Comparison of ENCODE assay signal across 1 cellular context in genomic region chr19:6652214-6653094, GRCh38.
TF ChIP-seq lines count a peak whose summit lies in the region.

No MANE protein-coding gene starts in this region.

TF ChIP-seq in K562, 482 proteins besides CTCF, POLR2A, EP300 and RAD21 (continues in another document):
- TF ChIP-seq FOXJ2 (tag; IDR thresholded peaks at IDR 0.05) (no peak), ZNF324 (CRISPR knock-in tag; IDR thresholded peaks at IDR 0.05) (no peak), DEAF1 (CRISPR knock-in tag; IDR thresholded peaks at IDR 0.05) (no peak), EHMT2 (IDR thresholded peaks at IDR 0.05) (no peak), ZNF212 (CRISPR knock-in tag; IDR thresholded peaks at IDR 0.05) (no peak), POLR2AphosphoS5 (IDR thresholded peaks at IDR 0.05; ENCODE audit: control insufficient read depth, insufficient read depth, low read depth, low read length) (peak; percentile 51; the same call in 1 of the 2 replicates), CBX2 (IDR thresholded peaks at IDR 0.05; ENCODE audit: insufficient read depth, low read length, poor library complexity, severe bottlenecking) (no peak), ZNF778 (CRISPR knock-in tag; IDR thresholded peaks at IDR 0.05) (no peak), ZNF699 (CRISPR knock-in tag; IDR thresholded peaks at IDR 0.05; ENCODE audit: insufficient replicate concordance) (no peak), ZNF146 (CRISPR knock-in tag; IDR thresholded peaks at IDR 0.05; ENCODE audit: unreplicated experiment) (no peak), IFI16 (CRISPR knock-in tag; IDR thresholded peaks at IDR 0.05) (no peak), MECOM (CRISPR knock-in tag; IDR thresholded peaks at IDR 0.05) (peak; percentile 91), ZNF384 (IDR thresholded peaks at IDR 0.05; ENCODE audit: low read depth, low read length) (no peak), CUX1 (CRISPR knock-in tag; IDR thresholded peaks at IDR 0.05) (no peak), HES1 (IDR thresholded peaks at IDR 0.05; ENCODE audit: low read depth) (no peak), CHD1 (IDR thresholded peaks at IDR 0.05; ENCODE audit: low read length) (no peak), GMEB1 (CRISPR knock-in tag; IDR thresholded peaks at IDR 0.05) (no peak), NCOA1 (IDR thresholded peaks at IDR 0.05; ENCODE audit: low read depth) (peak; percentile 73; the same call in 1 of the 2 replicates), HDAC1 (IDR thresholded peaks at IDR 0.05) (0 out of 4 replicates have a peak, but pooled peaks of 1 of the 2 experiments have one; percentile 36), NR2F6 (CRISPR knock-in tag; IDR thresholded peaks at IDR 0.05) (no peak), MBD2 (IDR thresholded peaks at IDR 0.05; ENCODE audit: borderline replicate concordance, low read depth) (0 out of 2 replicates have a peak, but pooled peaks have one; percentile 18)
- TF ChIP-seq, protein P1, sequence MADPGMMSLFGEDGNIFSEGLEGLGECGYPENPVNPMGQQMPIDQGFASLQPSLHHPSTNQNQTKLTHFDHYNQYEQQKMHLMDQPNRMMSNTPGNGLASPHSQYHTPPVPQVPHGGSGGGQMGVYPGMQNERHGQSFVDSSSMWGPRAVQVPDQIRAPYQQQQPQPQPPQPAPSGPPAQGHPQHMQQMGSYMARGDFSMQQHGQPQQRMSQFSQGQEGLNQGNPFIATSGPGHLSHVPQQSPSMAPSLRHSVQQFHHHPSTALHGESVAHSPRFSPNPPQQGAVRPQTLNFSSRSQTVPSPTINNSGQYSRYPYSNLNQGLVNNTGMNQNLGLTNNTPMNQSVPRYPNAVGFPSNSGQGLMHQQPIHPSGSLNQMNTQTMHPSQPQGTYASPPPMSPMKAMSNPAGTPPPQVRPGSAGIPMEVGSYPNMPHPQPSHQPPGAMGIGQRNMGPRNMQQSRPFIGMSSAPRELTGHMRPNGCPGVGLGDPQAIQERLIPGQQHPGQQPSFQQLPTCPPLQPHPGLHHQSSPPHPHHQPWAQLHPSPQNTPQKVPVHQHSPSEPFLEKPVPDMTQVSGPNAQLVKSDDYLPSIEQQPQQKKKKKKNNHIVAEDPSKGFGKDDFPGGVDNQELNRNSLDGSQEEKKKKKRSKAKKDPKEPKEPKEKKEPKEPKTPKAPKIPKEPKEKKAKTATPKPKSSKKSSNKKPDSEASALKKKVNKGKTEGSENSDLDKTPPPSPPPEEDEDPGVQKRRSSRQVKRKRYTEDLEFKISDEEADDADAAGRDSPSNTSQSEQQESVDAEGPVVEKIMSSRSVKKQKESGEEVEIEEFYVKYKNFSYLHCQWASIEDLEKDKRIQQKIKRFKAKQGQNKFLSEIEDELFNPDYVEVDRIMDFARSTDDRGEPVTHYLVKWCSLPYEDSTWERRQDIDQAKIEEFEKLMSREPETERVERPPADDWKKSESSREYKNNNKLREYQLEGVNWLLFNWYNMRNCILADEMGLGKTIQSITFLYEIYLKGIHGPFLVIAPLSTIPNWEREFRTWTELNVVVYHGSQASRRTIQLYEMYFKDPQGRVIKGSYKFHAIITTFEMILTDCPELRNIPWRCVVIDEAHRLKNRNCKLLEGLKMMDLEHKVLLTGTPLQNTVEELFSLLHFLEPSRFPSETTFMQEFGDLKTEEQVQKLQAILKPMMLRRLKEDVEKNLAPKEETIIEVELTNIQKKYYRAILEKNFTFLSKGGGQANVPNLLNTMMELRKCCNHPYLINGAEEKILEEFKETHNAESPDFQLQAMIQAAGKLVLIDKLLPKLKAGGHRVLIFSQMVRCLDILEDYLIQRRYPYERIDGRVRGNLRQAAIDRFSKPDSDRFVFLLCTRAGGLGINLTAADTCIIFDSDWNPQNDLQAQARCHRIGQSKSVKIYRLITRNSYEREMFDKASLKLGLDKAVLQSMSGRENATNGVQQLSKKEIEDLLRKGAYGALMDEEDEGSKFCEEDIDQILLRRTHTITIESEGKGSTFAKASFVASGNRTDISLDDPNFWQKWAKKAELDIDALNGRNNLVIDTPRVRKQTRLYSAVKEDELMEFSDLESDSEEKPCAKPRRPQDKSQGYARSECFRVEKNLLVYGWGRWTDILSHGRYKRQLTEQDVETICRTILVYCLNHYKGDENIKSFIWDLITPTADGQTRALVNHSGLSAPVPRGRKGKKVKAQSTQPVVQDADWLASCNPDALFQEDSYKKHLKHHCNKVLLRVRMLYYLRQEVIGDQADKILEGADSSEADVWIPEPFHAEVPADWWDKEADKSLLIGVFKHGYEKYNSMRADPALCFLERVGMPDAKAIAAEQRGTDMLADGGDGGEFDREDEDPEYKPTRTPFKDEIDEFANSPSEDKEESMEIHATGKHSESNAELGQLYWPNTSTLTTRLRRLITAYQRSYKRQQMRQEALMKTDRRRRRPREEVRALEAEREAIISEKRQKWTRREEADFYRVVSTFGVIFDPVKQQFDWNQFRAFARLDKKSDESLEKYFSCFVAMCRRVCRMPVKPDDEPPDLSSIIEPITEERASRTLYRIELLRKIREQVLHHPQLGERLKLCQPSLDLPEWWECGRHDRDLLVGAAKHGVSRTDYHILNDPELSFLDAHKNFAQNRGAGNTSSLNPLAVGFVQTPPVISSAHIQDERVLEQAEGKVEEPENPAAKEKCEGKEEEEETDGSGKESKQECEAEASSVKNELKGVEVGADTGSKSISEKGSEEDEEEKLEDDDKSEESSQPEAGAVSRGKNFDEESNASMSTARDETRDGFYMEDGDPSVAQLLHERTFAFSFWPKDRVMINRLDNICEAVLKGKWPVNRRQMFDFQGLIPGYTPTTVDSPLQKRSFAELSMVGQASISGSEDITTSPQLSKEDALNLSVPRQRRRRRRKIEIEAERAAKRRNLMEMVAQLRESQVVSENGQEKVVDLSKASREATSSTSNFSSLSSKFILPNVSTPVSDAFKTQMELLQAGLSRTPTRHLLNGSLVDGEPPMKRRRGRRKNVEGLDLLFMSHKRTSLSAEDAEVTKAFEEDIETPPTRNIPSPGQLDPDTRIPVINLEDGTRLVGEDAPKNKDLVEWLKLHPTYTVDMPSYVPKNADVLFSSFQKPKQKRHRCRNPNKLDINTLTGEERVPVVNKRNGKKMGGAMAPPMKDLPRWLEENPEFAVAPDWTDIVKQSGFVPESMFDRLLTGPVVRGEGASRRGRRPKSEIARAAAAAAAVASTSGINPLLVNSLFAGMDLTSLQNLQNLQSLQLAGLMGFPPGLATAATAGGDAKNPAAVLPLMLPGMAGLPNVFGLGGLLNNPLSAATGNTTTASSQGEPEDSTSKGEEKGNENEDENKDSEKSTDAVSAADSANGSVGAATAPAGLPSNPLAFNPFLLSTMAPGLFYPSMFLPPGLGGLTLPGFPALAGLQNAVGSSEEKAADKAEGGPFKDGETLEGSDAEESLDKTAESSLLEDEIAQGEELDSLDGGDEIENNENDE (IDR thresholded peaks at IDR 0.05; ENCODE audit: low read depth, low read length): no peak
